31 cellular contexts compared by ENCODE assay signal in genomic region chr10:10925667-10926066, GRCh38.
"Had no signal": no experiment of that assay in that cellular context is flagged by ENCODE, and none has a peak within 500 bp of the region (broad histone marks: within the 10 kb centered on the region; RNA-seq: fewer than 3 reads in every experiment).

No MANE protein-coding gene starts in this region.

- H3K4me1 ChIP-seq: Peyer's patch, SJSA1 had no signal

- H3K27ac ChIP-seq: KMS-11, Peyer's patch, SJSA1 had no signal

- ATAC-seq: PC-3 had no signal

- H3K4me2 ChIP-seq: KMS-11, SK-N-SH had no signal

- H3K9ac ChIP-seq: KMS-11, SK-N-SH had no signal

- DNase-seq: Karpas-422, MM.1S, MV-4-11, NCI-H1092, NCI-H1105, NCI-H1417 treated with DMSO at 0.1 percent for 48 hours, NCI-H1436 treated with DMSO at 0.1 percent for 48 hours, NCI-H1694 treated with DMSO at 0.1 percent for 48 hours, NCI-H187 treated with DMSO at 0.1 percent for 48 hours, NCI-H2029, NCI-H2081 treated with DMSO at 0.1 percent for 48 hours, NCI-H2107, NCI-H2171, NCI-H226, NCI-H446 treated with DMSO at 0.1 percent for 48 hours, NCI-H510A, NCI-H524, NCI-H526, NCI-H69, NCI-H748 treated with DMSO at 0.1 percent for 48 hours, NCI-H82, OCI-M1, PC-3, Peyer's patch, Right ventricle myocardium superior, RPMI8226, SHP77 treated with DMSO at 0.1 percent for 48 hours, SK-N-SH, SW 1271 had no signal

- H3K27me3 ChIP-seq: Peyer's patch had no signal

- H3K9me3 ChIP-seq: Peyer's patch, SJSA1, SK-N-SH had no signal

- H3K4me3 ChIP-seq: Peyer's patch, SJSA1 had no signal

- H3K36me3 ChIP-seq: Peyer's patch, SJSA1 had no signal
